ENCODE assay signal across 8 cellular contexts in the genomic region with DNA sequence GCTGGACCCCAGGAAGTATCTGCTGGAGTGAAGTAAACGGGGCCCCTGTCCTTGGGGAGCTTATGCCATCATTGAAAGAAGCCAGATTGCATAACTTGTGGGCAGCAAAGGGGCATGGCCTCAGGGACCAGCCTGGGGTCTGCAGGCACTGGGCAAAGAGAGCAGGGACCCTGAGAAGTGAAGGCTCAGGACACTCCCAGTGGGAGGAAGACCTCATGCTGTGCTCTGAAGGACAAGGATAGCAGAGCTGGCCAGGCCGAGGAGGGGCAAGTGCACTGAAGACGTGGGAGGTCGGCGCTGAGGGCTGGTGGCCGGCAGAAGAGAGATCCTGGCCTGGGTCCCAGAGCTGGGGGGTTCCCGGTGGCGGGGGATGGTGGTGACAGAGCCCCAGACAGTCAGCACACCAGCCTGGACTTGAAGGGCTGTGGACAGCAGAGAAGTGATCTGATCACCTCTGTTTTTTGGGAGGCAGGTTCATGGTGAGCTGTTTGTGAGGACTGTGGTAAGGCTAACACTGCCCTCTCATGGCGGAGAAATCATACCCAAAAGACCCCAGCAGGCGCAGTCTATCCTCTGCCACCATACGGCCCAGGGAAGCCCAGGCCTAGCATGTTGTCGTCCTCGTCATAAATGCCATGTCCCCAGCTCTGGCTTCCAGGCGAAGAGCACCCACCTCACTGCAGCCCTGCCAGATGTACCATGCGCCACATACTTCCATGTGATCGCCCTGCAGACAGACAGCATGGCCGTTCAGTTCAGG. TPM values are rescaled to one million over a fixed set of nuclear protein-coding genes. Genes with fewer than 3 reads are reported as not detected.
DNase-seq lines count a peak whose midpoint lies in the region; ATAC-seq and TF ChIP-seq lines count a peak whose summit lies in the region.

No MANE protein-coding gene starts in this region.

- H3K9ac ChIP-seq in endodermal cell (ENCODE audit: extremely low read depth, low read length, poor library complexity, severe bottlenecking): no peak overlapping the region

- no peaks in the 10 kb centered on the region for H3K27me3 ChIP-seq in endodermal cell (ENCODE audit: control insufficient read depth, insufficient read depth, low read length, poor library complexity, severe bottlenecking)

- H3K4me3 Mint-ChIP-seq in endodermal cell: no peak overlapping the region
- H3K4me3 Mint-ChIP-seq in stimulated activated naive B cell treated with anti-CD40 and anti-IgM and Interleukin-4, amounts not matched to agents 10 μg/mL and 1 μg/mL and 100 μg/mL, for 72 hours: no peak overlapping the region

- peaks cover 10% of the 10 kb centered on the region for H3K4me1 ChIP-seq in endodermal cell (ENCODE audit: control insufficient read depth, insufficient read depth, low read length)

- H3K9me3 ChIP-seq in endodermal cell (ENCODE audit: control insufficient read depth, low read length): no peaks in the 10 kb centered on the region

- 62% methylated on average over 13 to 17 of the region's 17 CpGs for WGBS in endodermal cell (ENCODE audit: insufficient coverage in 1 of 2, insufficient read length in 1 of 2), 2 experiments

- H3K4me3 ChIP-seq in GM12864 (ENCODE audit: low read depth, low read length) (no peak overlapping the region), endodermal cell (ENCODE audit: low read length) (no peak overlapping the region)

- no peak overlapping the region for H3K27ac ChIP-seq in 22Rv1
- H3K27ac ChIP-seq in endodermal cell (ENCODE audit: low read depth, low read length): no peak overlapping the region

- H3K4me1 Mint-ChIP-seq in endodermal cell: peaks cover 26% of the 10 kb centered on the region
- H3K4me1 Mint-ChIP-seq in stimulated activated naive B cell treated with anti-CD40 and anti-IgM and Interleukin-4, amounts not matched to agents 10 μg/mL and 1 μg/mL and 100 μg/mL, for 72 hours: peaks cover 0 to 10% of the 10 kb centered on the region in 2 donors

- ATAC-seq in omental fat pad (ENCODE audit: low FRiP score): peak; percentile 42
- no peak for ATAC-seq in stimulated activated naive B cell treated with anti-CD40 and anti-IgM and Interleukin-4, amounts not matched to agents 10 μg/mL and 1 μg/mL and 100 μg/mL, for 72 hours (replicated peaks)
- ATAC-seq in GM21528 (IDR thresholded peaks at IDR 0.05; ENCODE audit: low FRiP score, unreplicated experiment): no peak

- H3K36me3 Mint-ChIP-seq in endodermal cell (ENCODE audit: low read depth): peaks cover 4% of the 10 kb centered on the region
- H3K36me3 Mint-ChIP-seq in stimulated activated naive B cell treated with anti-CD40 and anti-IgM and Interleukin-4, amounts not matched to agents 10 μg/mL and 1 μg/mL and 100 μg/mL, for 72 hours: no peaks in the 10 kb centered on the region

- peak overlapping the region; percentile 86 for H3K27ac Mint-ChIP-seq in endodermal cell
- H3K27ac Mint-ChIP-seq in stimulated activated naive B cell treated with anti-CD40 and anti-IgM and Interleukin-4, amounts not matched to agents 10 μg/mL and 1 μg/mL and 100 μg/mL, for 72 hours: no peak overlapping the region

- H3K9me3 Mint-ChIP-seq in endodermal cell: no peaks in the 10 kb centered on the region
- no peaks in the 10 kb centered on the region for H3K9me3 Mint-ChIP-seq in stimulated activated naive B cell treated with anti-CD40 and anti-IgM and Interleukin-4, amounts not matched to agents 10 μg/mL and 1 μg/mL and 100 μg/mL, for 72 hours

- no peaks in the 10 kb centered on the region for H3K36me3 ChIP-seq in endodermal cell (ENCODE audit: control insufficient read depth, insufficient read depth, low read length)

- DNase-seq in GM12864 (ENCODE audit: low read depth): no peak
- peak; percentile 60 for DNase-seq in NOMO-1 treated with DMSO at 0.1 percent for 48 hours (lab: John Stamatoyannopoulos, UW; ENCODE audit: unreplicated experiment)
- peak; percentile 94 for DNase-seq in endodermal cell
- DNase-seq in omental fat pad (ENCODE audit: low spot score): no peak
- DNase-seq in stimulated activated naive CD4-positive, alpha-beta T cell (lab: John Stamatoyannopoulos, UW): no peak
- DNase-seq in stimulated activated naive B cell treated with anti-CD40 and anti-IgM and Interleukin-4, amounts not matched to agents 10 μg/mL and 1 μg/mL and 100 μg/mL, for 72 hours: no peak

- TF ChIP-seq CTCF in 22Rv1 (IDR thresholded peaks at IDR 0.05) (peak; percentile 42), GM12864 (IDR thresholded peaks at IDR 0.05; ENCODE audit: low read depth, low read length, missing control alignments) (peak; percentile 48), endodermal cell (conservative IDR thresholded peaks at IDR 0.05) (peak; percentile 78), omental fat pad (IDR thresholded peaks at IDR 0.05) (no peak)

- H3K27me3 Mint-ChIP-seq in endodermal cell (ENCODE audit: insufficient read depth): peaks cover 1% of the 10 kb centered on the region
- H3K27me3 Mint-ChIP-seq in stimulated activated naive B cell treated with anti-CD40 and anti-IgM and Interleukin-4, amounts not matched to agents 10 μg/mL and 1 μg/mL and 100 μg/mL, for 72 hours: no peaks in the 10 kb centered on the region

RNA-seq across cellular contexts. Expression of a gene that starts 7.1 kb away (rescaled TPM):
- total RNA-seq in endodermal cell (10 to 100 TPM; 64.3 to 79.6 TPM), omental fat pad (10 to 100 TPM; 42.2 to 62.9 (median 49.8) TPM)
- polyA plus RNA-seq in endodermal cell (2013, experiment 1 of 2): 57.7 TPM
- 55.6 TPM for polyA plus RNA-seq in endodermal cell (2013, experiment 2 of 2)

RNA-seq across cellular contexts. Expression of a gene that starts 29.1 kb away (rescaled TPM):
- total RNA-seq in endodermal cell: 1 to 10 TPM; 3.9 to 4.7 TPM
- polyA plus RNA-seq in endodermal cell (2013, experiment 1 of 2): 4.5 TPM
- 4.1 TPM for polyA plus RNA-seq in endodermal cell (2013, experiment 2 of 2)
- total RNA-seq in omental fat pad: under 1 TPM; 0.19 to 0.96 (median 0.49) TPM

RNA-seq across cellular contexts. Expression of a gene that starts 40.8 kb away (rescaled TPM):
- total RNA-seq in endodermal cell: 100 to 1,000 TPM; 261 to 304 TPM
- polyA plus RNA-seq in endodermal cell (2013, experiment 1 of 2): 223 TPM
- 225 TPM for polyA plus RNA-seq in endodermal cell (2013, experiment 2 of 2)
- 100 to 1,000 TPM in 3 of 4 donors, 10 to 100 TPM in 1; 91.6 to 133 (median 111) TPM for total RNA-seq in omental fat pad

RNA-seq across cellular contexts. Expression of a gene that starts 57.7 kb away (rescaled TPM):
- total RNA-seq in endodermal cell (100 to 1,000 TPM; 112 to 116 TPM), omental fat pad (10 to 100 TPM; 46.5 to 72.5 (median 70.7) TPM)
- polyA plus RNA-seq in endodermal cell (2013, experiment 1 of 2): 90.7 TPM
- 88.3 TPM for polyA plus RNA-seq in endodermal cell (2013, experiment 2 of 2)

Comparison
In these comparisons a context has a peak if more than half of its experiments do, and no peak if none do; other contexts are left out.
1. CTCF ChIP-seq: peak in 22Rv1 (single experiment), GM12864 (single experiment) and endodermal cell (single experiment); none in omental fat pad (0 of 3).
2. DNase-seq: peak in NOMO-1 treated with DMSO at 0.1 percent for 48 hours (single experiment) and endodermal cell (single experiment); none in GM12864 (single experiment), omental fat pad (single experiment), stimulated activated naive CD4-positive, alpha-beta T cell (0 of 6) and stimulated activated naive B cell treated with anti-CD40 and anti-IgM and Interleukin-4, amounts not matched to agents 10 μg/mL and 1 μg/mL and 100 μg/mL, for 72 hours (single experiment).